Comparison of ENCODE assay signal across 17 cellular contexts in genomic region chr5:92435781-92436180, GRCh38.
DNase-seq lines count a peak whose midpoint lies in the region; ATAC-seq, FAIRE-seq and TF ChIP-seq lines count a peak whose summit lies in the region.
"Had no signal": no experiment of that assay in that cellular context is flagged by ENCODE, and none has a peak within 500 bp of the region (broad histone marks: within the 10 kb centered on the region; RNA-seq: fewer than 3 reads in every experiment).

No MANE protein-coding gene starts in this region.

- no peak overlapping the region for H3K4me3 Mint-ChIP-seq in naive thymus-derived CD4-positive, alpha-beta T cell
- H3K4me3 Mint-ChIP-seq: CD14-positive monocyte; CD4-positive, alpha-beta memory T cell had no signal

- no peak for ATAC-seq in naive thymus-derived CD4-positive, alpha-beta T cell
- no peak for ATAC-seq in HG03139 (IDR thresholded peaks at IDR 0.05; ENCODE audit: unreplicated experiment)
- ATAC-seq: GM12878 had no signal

- no peaks in the 10 kb centered on the region for H3K27me3 ChIP-seq in naive thymus-derived CD4-positive, alpha-beta T cell (ENCODE audit: control insufficient read depth in 2 of 2, insufficient read depth in 2 of 2, low read length in 2 of 2)
- H3K27me3 ChIP-seq: BLaER1 had no signal

- no peaks in the 10 kb centered on the region for H3K36me3 ChIP-seq in kidney (ENCODE audit: control insufficient read depth in 1 of 2, insufficient read depth in 2 of 2, low read length in 2 of 2)
- no peaks in the 10 kb centered on the region for H3K36me3 ChIP-seq in naive thymus-derived CD4-positive, alpha-beta T cell (ENCODE audit: control insufficient read depth in 2 of 3, insufficient read depth in 3 of 3, low read length in 3 of 3)
- H3K36me3 ChIP-seq: BLaER1, HAP-1 had no signal

- POLR2A ChIA-PET in naive thymus-derived CD4-positive, alpha-beta T cell (lab: Charles Lee): no interaction called here

- no peaks in the 10 kb centered on the region for H3K36me3 Mint-ChIP-seq in naive thymus-derived CD4-positive, alpha-beta T cell
- H3K36me3 Mint-ChIP-seq: CD14-positive monocyte; CD4-positive, alpha-beta memory T cell had no signal

- intact Hi-C loops in kidney (cut with DNase I): no loop called here
- intact Hi-C loops in naive thymus-derived CD4-positive, alpha-beta T cell (cut with micrococcal nuclease): no loop called here

- H3K9me3 Mint-ChIP-seq in naive thymus-derived CD4-positive, alpha-beta T cell: peaks cover 0 to 37% (median 13%) of the 10 kb centered on the region in 11 donors

- peak; percentile 2 for DNase-seq in ELF-1 (ENCODE audit: low read depth, low spot score)
- peak; percentile 75 for DNase-seq in NCI-H82 treated with DMSO at 0.1 percent for 48 hours (lab: John Stamatoyannopoulos, UW; ENCODE audit: unreplicated experiment)
- DNase-seq in kidney: peak; percentile 45
- DNase-seq in naive thymus-derived CD4-positive, alpha-beta T cell: no peak
- no peak for DNase-seq in SW480 (ENCODE audit: low spot score)
- DNase-seq in activated naive CD4-positive, alpha-beta T cell (lab: John Stamatoyannopoulos, UW): no peak
- DNase-seq: 8988T; CD4-positive, alpha-beta memory T cell; DMS79 treated with DMSO at 0.1 percent for 48 hours; IMR-90 had no signal

- FAIRE-seq in kidney (lab: Jason Lieb, UNC): no peak
- FAIRE-seq: GM12878, H1 had no signal

- no peaks in the 10 kb centered on the region for H3K4me1 Mint-ChIP-seq in naive thymus-derived CD4-positive, alpha-beta T cell
- H3K4me1 Mint-ChIP-seq: CD14-positive monocyte; CD4-positive, alpha-beta memory T cell had no signal

- H3K4me3 ChIP-seq in kidney (ENCODE audit: low read length in 2 of 2): no peak overlapping the region
- no peak overlapping the region for H3K4me3 ChIP-seq in naive thymus-derived CD4-positive, alpha-beta T cell (ENCODE audit: low read length)
- H3K4me3 ChIP-seq: BLaER1, GM12878, HAP-1 had no signal

- no peak for TF ChIP-seq CTCF in kidney (IDR thresholded peaks at IDR 0.05; ENCODE audit: borderline replicate concordance, extremely low read depth, insufficient read depth)

- H3K27ac Mint-ChIP-seq in naive thymus-derived CD4-positive, alpha-beta T cell: no peak overlapping the region
- H3K27ac Mint-ChIP-seq: CD14-positive monocyte; CD4-positive, alpha-beta memory T cell had no signal

- no peak overlapping the region for H3K27ac ChIP-seq in kidney (ENCODE audit: low read depth in 2 of 2, low read length in 2 of 2)
- H3K27ac ChIP-seq in naive thymus-derived CD4-positive, alpha-beta T cell (ENCODE audit: low read depth, low read length): no peak overlapping the region
- H3K27ac ChIP-seq: BLaER1, HL-60 had no signal

- no peak overlapping the region for H3K9ac ChIP-seq in kidney (ENCODE audit: low read length in 2 of 2)
- H3K9ac ChIP-seq: BLaER1 had no signal

- no peaks in the 10 kb centered on the region for H3K4me1 ChIP-seq in kidney (ENCODE audit: control insufficient read depth in 1 of 2, insufficient read depth in 1 of 2, low read depth in 1 of 2, low read length in 2 of 2)
- H3K4me1 ChIP-seq in naive thymus-derived CD4-positive, alpha-beta T cell (ENCODE audit: control insufficient read depth in 2 of 2, insufficient read depth in 2 of 2, low read length in 2 of 2): no peaks in the 10 kb centered on the region
- H3K4me1 ChIP-seq: BLaER1, HAP-1 had no signal

- CTCF ChIA-PET in naive thymus-derived CD4-positive, alpha-beta T cell (lab: Charles Lee): no interaction called here

- H3K9me3 ChIP-seq in kidney (ENCODE audit: control insufficient read depth in 1 of 2, low read length in 2 of 2): peaks cover 0 to 2% of the 10 kb centered on the region in 2 donors
- no peaks in the 10 kb centered on the region for H3K9me3 ChIP-seq in naive thymus-derived CD4-positive, alpha-beta T cell (ENCODE audit: control insufficient read depth in 2 of 3, low read length in 3 of 3)
- H3K9me3 ChIP-seq: HAP-1 had no signal

- no peaks in the 10 kb centered on the region for H3K27me3 Mint-ChIP-seq in naive thymus-derived CD4-positive, alpha-beta T cell
- H3K27me3 Mint-ChIP-seq: CD4-positive, alpha-beta memory T cell had no signal

Comparison
In these comparisons a context has a peak if more than half of its experiments do, and no peak if none do; other contexts are left out.
1. DNase-seq: peak in ELF-1 (single experiment), NCI-H82 treated with DMSO at 0.1 percent for 48 hours (single experiment) and kidney (single experiment); none in naive thymus-derived CD4-positive, alpha-beta T cell (0 of 9), SW480 (single experiment) and activated naive CD4-positive, alpha-beta T cell (0 of 4).